In the genomic region with DNA sequence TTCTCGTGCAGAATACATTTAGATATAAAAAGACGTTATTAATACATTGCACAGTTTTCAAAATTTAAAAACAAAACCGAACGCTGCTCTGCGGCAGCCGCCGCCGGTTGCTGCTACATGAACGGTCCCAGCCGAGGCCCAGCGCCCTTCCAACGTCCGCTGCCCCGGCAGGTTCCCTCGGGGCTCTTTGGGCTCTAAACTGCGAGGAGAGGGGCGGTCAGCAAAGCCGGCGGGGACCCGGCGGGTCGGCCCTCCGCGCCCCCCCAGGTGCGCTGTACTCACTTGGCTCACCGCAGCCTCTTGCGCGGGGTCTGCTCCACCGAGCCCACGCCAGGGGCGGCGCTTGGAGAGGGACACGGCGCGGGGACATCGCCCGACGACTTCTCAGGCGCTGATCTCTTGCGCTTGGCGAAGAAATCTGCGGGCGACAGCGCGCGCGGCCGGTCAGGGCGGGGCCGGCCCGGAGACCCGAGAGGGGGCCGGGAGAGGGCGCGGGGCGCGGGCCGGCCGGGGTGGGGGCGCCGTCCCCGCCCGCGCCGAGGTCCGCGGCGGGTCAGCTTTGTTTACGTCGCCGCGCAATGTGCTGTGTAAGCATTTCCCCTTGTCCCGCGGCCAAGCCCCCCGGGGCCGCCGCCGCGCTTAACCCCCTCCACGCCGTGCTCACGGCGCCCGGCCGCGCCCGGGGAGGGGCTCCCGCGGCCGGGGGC, we compare ENCODE assay signal across 10 cellular contexts. TPM values are rescaled to one million over a fixed set of nuclear protein-coding genes. Genes with fewer than 3 reads are reported as not detected.
DNase-seq lines count a peak whose midpoint lies in the region; ATAC-seq, FAIRE-seq and TF ChIP-seq lines count a peak whose summit lies in the region.
"Had no signal": no experiment of that assay in that cellular context is flagged by ENCODE, and none has a peak within 500 bp of the region (broad histone marks: within the 10 kb centered on the region; RNA-seq: fewer than 3 reads in every experiment).

No MANE protein-coding gene starts in this region.

- H3K9ac ChIP-seq in kidney (ENCODE audit: low read length in 2 of 2) (peak overlapping the region in 1 of 2 donors; percentile 46), stomach smooth muscle (ENCODE audit: low read length in 2 of 2) (peak overlapping the region; percentile 62 to 70)

- in situ Hi-C loops in brain microvascular endothelial cell (cut with HindIII; ENCODE audit: low pct_ligation_motif_present, low sequenced_read_pairs) (no loop called here), ACHN (cut with HindIII; ENCODE audit: low pct_ligation_motif_present, low pct_unique_long_range_greater_than_20kb, low sequenced_read_pairs) (no loop called here)

- peaks cover 11% of the 10 kb centered on the region for H3K27me3 Mint-ChIP-seq in IgD-negative memory B cell

- peaks cover 6% of the 10 kb centered on the region for H3K27me3 ChIP-seq in brain microvascular endothelial cell (replicated peaks)
- no peaks in the 10 kb centered on the region for H3K27me3 ChIP-seq in stomach smooth muscle (ENCODE audit: control insufficient read depth in 1 of 2, insufficient read depth in 2 of 2, low read length in 2 of 2)

- DNase-seq in brain microvascular endothelial cell (no peak), kidney (no peak), ACHN (no peak)
- DNase-seq in central memory CD4-positive, alpha-beta T cell, result no peak

- peak overlapping the region; percentile 13 to 79 (median 71) for H3K4me3 Mint-ChIP-seq in IgD-negative memory B cell

- H3K27ac ChIP-seq in brain microvascular endothelial cell (no peak overlapping the region), kidney (ENCODE audit: low read depth in 2 of 2, low read length in 2 of 2) (peak overlapping the region; percentile 47 to 63), stomach smooth muscle (ENCODE audit: low read length) (peak overlapping the region; percentile 66)

- H3K4me1 ChIP-seq in kidney (ENCODE audit: control insufficient read depth in 1 of 2, insufficient read depth in 1 of 2, low read depth in 1 of 2, low read length in 2 of 2) (peaks cover 3 to 12% of the 10 kb centered on the region in 2 donors), stomach smooth muscle (ENCODE audit: control insufficient read depth, insufficient read depth, low read length) (peaks cover 32% of the 10 kb centered on the region)

- TF ChIP-seq CTCF in brain microvascular endothelial cell (IDR thresholded peaks at IDR 0.05; ENCODE audit: low read depth, low read length, missing control alignments) (no peak), kidney (IDR thresholded peaks at IDR 0.05; ENCODE audit: borderline replicate concordance, extremely low read depth, insufficient read depth) (no peak)

- no peaks in the 10 kb centered on the region for H3K9me3 ChIP-seq in kidney (ENCODE audit: control insufficient read depth in 1 of 2, low read length in 2 of 2)
- peaks cover 0 to 3% of the 10 kb centered on the region in 2 donors for H3K9me3 ChIP-seq in stomach smooth muscle (ENCODE audit: control insufficient read depth in 2 of 2, low read length in 2 of 2)

- H3K4me3 ChIP-seq in brain microvascular endothelial cell (ENCODE audit: low read depth, low read length) (peak overlapping the region; percentile 46), kidney (ENCODE audit: low read length in 2 of 2) (peak overlapping the region; percentile 42 to 55), stomach smooth muscle (ENCODE audit: low read length in 2 of 2) (peak overlapping the region; percentile 55 to 75)

- H3K27ac Mint-ChIP-seq in IgD-negative memory B cell, result no peak overlapping the region

- H3K36me3 Mint-ChIP-seq in IgD-negative memory B cell, result no peaks in the 10 kb centered on the region

- intact Hi-C loops in kidney (cut with DNase I), result loop anchor here (10.0 kb wide), 1 partner anchor 459 kb away; no protein-coding TSS in a partner anchor

- H3K4me1 Mint-ChIP-seq in IgD-negative memory B cell, result peaks cover 0 to 9% (median 3%) of the 10 kb centered on the region in 3 donors

- peaks cover 0 to 2% (median 0%) of the 10 kb centered on the region in 3 donors for H3K9me3 Mint-ChIP-seq in IgD-negative memory B cell

- H3K36me3 ChIP-seq in brain microvascular endothelial cell (replicated peaks) (no peaks in the 10 kb centered on the region), kidney (ENCODE audit: control insufficient read depth in 1 of 2, insufficient read depth in 2 of 2, low read length in 2 of 2) (no peaks in the 10 kb centered on the region), stomach smooth muscle (ENCODE audit: control insufficient read depth in 2 of 2, insufficient read depth in 2 of 2, low read length in 2 of 2) (peaks cover 0 to 4% of the 10 kb centered on the region in 2 donors)

- ATAC-seq in GM19035 (IDR thresholded peaks at IDR 0.05; ENCODE audit: unreplicated experiment) (no peak), HG03378 (IDR thresholded peaks at IDR 0.05; ENCODE audit: unreplicated experiment) (no peak)
- ATAC-seq: sciatic nerve had no signal

- FAIRE-seq in kidney (lab: Jason Lieb, UNC), result no peak
- FAIRE-seq: TTC549 had no signal

RNA-seq across cellular contexts. Expression of a gene that starts 1.7 kb away (rescaled TPM):
- polyA plus RNA-seq in IgD-negative memory B cell (not detected), kidney (ENCODE audit: insufficient read depth, low read depth, low replicate concordance) (192 TPM)
- total RNA-seq in kidney, result 54.8 TPM

RNA-seq across cellular contexts. Expression of a gene that starts 45.4 kb away (rescaled TPM):
- polyA plus RNA-seq in IgD-negative memory B cell (not detected), kidney (ENCODE audit: insufficient read depth, low read depth, low replicate concordance) (9.0 TPM)
- 19.7 TPM for total RNA-seq in kidney

Comparison
In these comparisons a context has a peak if more than half of its experiments do, and no peak if none do; other contexts are left out.
1. RNA of a gene that starts 1.7 kb away (polyA plus RNA-seq): 192 TPM in kidney (single experiment); not detected in IgD-negative memory B cell (single experiment); every median in the first group is over 100 times any median in the second.
2. RNA of a gene that starts 45.4 kb away (polyA plus RNA-seq): 9.0 TPM in kidney (single experiment); not detected in IgD-negative memory B cell (single experiment); every median in the first group is over 10 times any median in the second.
3. Peak in every context shown above with its lines, with median percentiles within 50 percentile points of each other: H3K4me3 ChIP-seq.